In the genomic region with DNA sequence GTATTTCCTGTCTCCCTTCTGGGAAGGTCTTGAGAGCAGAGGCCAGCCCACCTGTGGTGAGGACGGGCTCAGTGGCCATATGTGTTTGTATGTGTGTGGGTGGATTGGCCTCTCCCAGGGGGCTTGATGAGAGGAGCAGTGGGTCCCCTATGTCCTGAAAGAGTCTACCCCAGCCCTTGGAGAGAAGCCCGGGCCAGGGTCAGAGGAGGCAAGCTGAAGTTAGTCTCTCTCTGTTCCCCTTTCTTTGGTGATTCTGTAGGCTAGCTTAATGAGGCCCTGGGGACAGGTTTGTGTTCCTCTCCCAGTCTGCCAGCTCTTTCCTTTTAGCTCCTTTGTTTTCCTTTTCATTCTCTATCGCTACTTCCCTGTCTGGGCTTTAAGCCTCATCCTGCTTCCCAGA, we compare ENCODE assay signal across 22 cellular contexts. TPM values are rescaled to one million over a fixed set of nuclear protein-coding genes. Genes with fewer than 3 reads are reported as not detected.
DNase-seq lines count a peak whose midpoint lies in the region; ATAC-seq and TF ChIP-seq lines count a peak whose summit lies in the region.
"Had no signal": no experiment of that assay in that cellular context is flagged by ENCODE, and none has a peak within 500 bp of the region (broad histone marks: within the 10 kb centered on the region; RNA-seq: fewer than 3 reads in every experiment).

No MANE protein-coding gene starts in this region.

- H3K79me1 ChIP-seq in mesenchymal stem cell (replicated peaks; ENCODE audit: low read length, poor library complexity, severe bottlenecking) = no peaks in the 10 kb centered on the region

- H3K27me3 ChIP-seq in neural progenitor cell = no peaks in the 10 kb centered on the region
- H3K27me3 ChIP-seq in mesenchymal stem cell (ENCODE audit: control insufficient read depth in 1 of 2, insufficient read depth in 1 of 2, low read length in 2 of 2) = no peaks in the 10 kb centered on the region
- H3K27me3 ChIP-seq: gastrocnemius medialis, tibial nerve had no signal

- POLR2A ChIA-PET in activated CD4-positive, alpha-beta T cell treated with anti-CD3 and anti-CD28 coated beads for 36 hours (lab: Charles Lee) = interaction anchor here (0.5 to 1.0 kb wide), 3 partner anchors 13 to 197 kb away, joined by 3 to 4 read pairs (median 4); no protein-coding TSS in a partner anchor
- POLR2A ChIA-PET in activated naive CD8-positive, alpha-beta T cell treated with anti-CD3 and anti-CD28 coated beads, Interleukin-2, amount 10 ng/mL, durations not matched to agents 7 days and 5 days (lab: Charles Lee) = interaction anchor here (0.6 to 2.8 kb wide), 8 partner anchors 9 to 147 kb away, joined by 3 to 15 read pairs (median 3); partner anchors contain the start of genes DDX28, DPEP2, DUS2 and NFATC3

- no peaks in the 10 kb centered on the region for H3K79me2 ChIP-seq in neural progenitor cell (ENCODE audit: low read depth)

- H2AFZ ChIP-seq in neural progenitor cell (replicated peaks) = no peak overlapping the region
- no peak overlapping the region for H2AFZ ChIP-seq in mesenchymal stem cell (ENCODE audit: low read depth, low read length)

- no peaks in the 10 kb centered on the region for H4K20me1 ChIP-seq in neural progenitor cell (ENCODE audit: low read depth)

- H3K27me3 Mint-ChIP-seq in activated CD4-positive, alpha-beta T cell treated with anti-CD3 and anti-CD28 coated beads for 36 hours = no peaks in the 10 kb centered on the region
- no peaks in the 10 kb centered on the region for H3K27me3 Mint-ChIP-seq in activated naive CD8-positive, alpha-beta T cell treated with anti-CD3 and anti-CD28 coated beads, Interleukin-2, amount 10 ng/mL, durations not matched to agents 7 days and 5 days
- H3K27me3 Mint-ChIP-seq in neural progenitor cell (ENCODE audit: insufficient read depth, low read depth) = peaks cover 4% of the 10 kb centered on the region

- no peak overlapping the region for H3K4me3 Mint-ChIP-seq in activated CD4-positive, alpha-beta T cell treated with anti-CD3 and anti-CD28 coated beads for 36 hours
- H3K4me3 Mint-ChIP-seq in activated naive CD8-positive, alpha-beta T cell treated with anti-CD3 and anti-CD28 coated beads, Interleukin-2, amount 10 ng/mL, durations not matched to agents 7 days and 5 days = peak overlapping the region; percentile 28
- no peak overlapping the region for H3K4me3 Mint-ChIP-seq in neural progenitor cell

- H3K27ac ChIP-seq in neural progenitor cell (no peak overlapping the region), mesenchymal stem cell (ENCODE audit: low read length, poor library complexity, severe bottlenecking) (no peak overlapping the region)
- H3K27ac ChIP-seq: gastrocnemius medialis had no signal

- no peak overlapping the region for H2AK5ac ChIP-seq in mesenchymal stem cell (ENCODE audit: low read length, severe bottlenecking)

- intact Hi-C loops in activated CD4-positive, alpha-beta T cell treated with anti-CD3 and anti-CD28 coated beads for 36 hours (cut with DNase I, micrococcal nuclease) = no loop called here

- H3K4me2 ChIP-seq in neural progenitor cell (no peak overlapping the region), mesenchymal stem cell (ENCODE audit: low read length, poor library complexity, severe bottlenecking) (no peak overlapping the region)

- H3K4me3 ChIP-seq in neural progenitor cell = no peak overlapping the region
- H3K4me3 ChIP-seq in mesenchymal stem cell (ENCODE audit: insufficient read depth in 1 of 2, low read depth in 1 of 2, low read length in 2 of 2) = no peak overlapping the region
- H3K4me3 ChIP-seq: gastrocnemius medialis, tibial nerve had no signal

- CTCF ChIA-PET in activated CD4-positive, alpha-beta T cell treated with anti-CD3 and anti-CD28 coated beads for 36 hours (lab: Charles Lee) = interaction anchor here (0.6 to 1.2 kb wide), 3 partner anchors 13 to 167 kb away, joined by 3 read pairs; no protein-coding TSS in a partner anchor

- H3K9me3 ChIP-seq in neural progenitor cell (ENCODE audit: low read depth) (no peaks in the 10 kb centered on the region), mesenchymal stem cell (ENCODE audit: control insufficient read depth, low read length) (no peaks in the 10 kb centered on the region)
- H3K9me3 ChIP-seq: gastrocnemius medialis, tibial nerve had no signal

- H2BK120ac ChIP-seq in mesenchymal stem cell (ENCODE audit: low read depth, low read length) = no peak overlapping the region

- H3K14ac ChIP-seq in mesenchymal stem cell (ENCODE audit: low read length in 2 of 2) = no peak overlapping the region

- H3K4me1 ChIP-seq in neural progenitor cell (no peaks in the 10 kb centered on the region), mesenchymal stem cell (ENCODE audit: control insufficient read depth, insufficient read depth, low read depth, low read length) (peaks cover 11% of the 10 kb centered on the region)

- no peak for DNase-seq in activated CD4-positive, alpha-beta T cell treated with anti-CD3 and anti-CD28 coated beads for 36 hours
- no peak for DNase-seq in activated CD4-positive, alpha-beta T cell treated with anti-CD3 and anti-CD28 coated beads, Interleukin-2, amount 50 U/mL, for 1 hour
- peak; percentile 72 for DNase-seq in MV-4-11 (lab: John Stamatoyannopoulos, UW)
- DNase-seq in activated naive CD8-positive, alpha-beta T cell treated with anti-CD3 and anti-CD28 coated beads, Interleukin-2, amount 10 ng/mL, durations not matched to agents 7 days and 5 days = no peak
- no peak for DNase-seq in neural progenitor cell (ENCODE audit: low spot score)
- DNase-seq in NCI-H1105 treated with DMSO at 0.1 percent for 48 hours (lab: John Stamatoyannopoulos, UW) = no peak
- no peak for DNase-seq in mesenchymal stem cell
- DNase-seq in KBM-7 = no peak
- DNase-seq: anterior cingulate cortex; gastrocnemius medialis; mesendoderm; NCI-H1930; NCI-H524 treated with DMSO at 0.1 percent for 48 hours; occipital lobe; PC-3; stimulated activated CD4-positive, alpha-beta T cell treated with anti-CD3 and anti-CD28 coated beads, Interleukin-2, amount 100 ng/mL, for 48 hours; stimulated activated CD8-positive, alpha-beta memory T cell treated with anti-CD3 and anti-CD28 coated beads, Interleukin-4, amount 100 ng/mL, for 48 hours had no signal

- ATAC-seq in activated CD4-positive, alpha-beta T cell treated with anti-CD3 and anti-CD28 coated beads for 36 hours = no peak
- ATAC-seq in activated naive CD8-positive, alpha-beta T cell treated with anti-CD3 and anti-CD28 coated beads, Interleukin-2, amount 10 ng/mL, durations not matched to agents 7 days and 5 days (ENCODE audit: low read depth) = no peak
- ATAC-seq: gastrocnemius medialis, PC-3, sciatic nerve had no signal

- H3K9me3 Mint-ChIP-seq in activated CD4-positive, alpha-beta T cell treated with anti-CD3 and anti-CD28 coated beads for 36 hours (ENCODE audit: low read depth) = no peaks in the 10 kb centered on the region
- H3K9me3 Mint-ChIP-seq in activated naive CD8-positive, alpha-beta T cell treated with anti-CD3 and anti-CD28 coated beads, Interleukin-2, amount 10 ng/mL, durations not matched to agents 7 days and 5 days = no peaks in the 10 kb centered on the region
- H3K9me3 Mint-ChIP-seq in neural progenitor cell = no peaks in the 10 kb centered on the region

- H3K36me3 Mint-ChIP-seq in activated CD4-positive, alpha-beta T cell treated with anti-CD3 and anti-CD28 coated beads for 36 hours (ENCODE audit: low read depth) = peaks cover 50% of the 10 kb centered on the region
- peaks cover 38% of the 10 kb centered on the region for H3K36me3 Mint-ChIP-seq in activated naive CD8-positive, alpha-beta T cell treated with anti-CD3 and anti-CD28 coated beads, Interleukin-2, amount 10 ng/mL, durations not matched to agents 7 days and 5 days
- H3K36me3 Mint-ChIP-seq in neural progenitor cell = peaks cover 15% of the 10 kb centered on the region

- H3K18ac ChIP-seq in mesenchymal stem cell (ENCODE audit: low read depth in 1 of 2, low read length in 2 of 2) = no peak overlapping the region

- no peak overlapping the region for H2BK12ac ChIP-seq in mesenchymal stem cell (ENCODE audit: low read length in 2 of 2)

- H2BK15ac ChIP-seq in mesenchymal stem cell (ENCODE audit: low read depth, poor library complexity, severe bottlenecking) = no peak overlapping the region

- no peaks in the 10 kb centered on the region for H3K36me3 ChIP-seq in neural progenitor cell
- peaks cover 15 to 31% of the 10 kb centered on the region in 2 experiments for H3K36me3 ChIP-seq in mesenchymal stem cell (ENCODE audit: control insufficient read depth in 1 of 2, insufficient read depth in 2 of 2, low read depth in 1 of 2, low read length in 2 of 2)
- H3K36me3 ChIP-seq: gastrocnemius medialis had no signal

- H3K4ac ChIP-seq in mesenchymal stem cell (ENCODE audit: low read depth in 1 of 2, low read length in 2 of 2) = no peak overlapping the region

- H3K23ac ChIP-seq in mesenchymal stem cell (ENCODE audit: low read length in 2 of 2) = no peak overlapping the region

- H4K91ac ChIP-seq in mesenchymal stem cell (ENCODE audit: low read length) = no peak overlapping the region

- no peak overlapping the region for H4K8ac ChIP-seq in mesenchymal stem cell (ENCODE audit: low read length)

- peaks cover 59% of the 10 kb centered on the region for H3K4me1 Mint-ChIP-seq in activated CD4-positive, alpha-beta T cell treated with anti-CD3 and anti-CD28 coated beads for 36 hours
- H3K4me1 Mint-ChIP-seq in activated naive CD8-positive, alpha-beta T cell treated with anti-CD3 and anti-CD28 coated beads, Interleukin-2, amount 10 ng/mL, durations not matched to agents 7 days and 5 days = peaks cover 59% of the 10 kb centered on the region
- H3K4me1 Mint-ChIP-seq in neural progenitor cell = peaks cover 14% of the 10 kb centered on the region

- TF ChIP-seq CTCF in neural progenitor cell (IDR thresholded peaks at IDR 0.05) = no peak

- H3K27ac Mint-ChIP-seq in activated CD4-positive, alpha-beta T cell treated with anti-CD3 and anti-CD28 coated beads for 36 hours = peak overlapping the region; percentile 63
- H3K27ac Mint-ChIP-seq in activated naive CD8-positive, alpha-beta T cell treated with anti-CD3 and anti-CD28 coated beads, Interleukin-2, amount 10 ng/mL, durations not matched to agents 7 days and 5 days = peak overlapping the region; percentile 92
- peak overlapping the region; percentile 17 for H3K27ac Mint-ChIP-seq in neural progenitor cell

- H2BK5ac ChIP-seq in mesenchymal stem cell (ENCODE audit: low read depth, low read length, poor library complexity, severe bottlenecking) = no peak overlapping the region

- in situ Hi-C loops in KBM-7 (cut with MboI; ENCODE audit: low pct_unique_long_range_greater_than_20kb, low sequenced_read_pairs) = no loop called here

- H3F3A ChIP-seq in neural progenitor cell (ENCODE audit: low read depth) = peaks cover under 1% of the 10 kb centered on the region

- 93% methylated on average over 3 of the region's 3 CpGs for WGBS in mesenchymal stem cell

- H3K9ac ChIP-seq in neural progenitor cell (peak overlapping the region; percentile 13), mesenchymal stem cell (ENCODE audit: low read length) (no peak overlapping the region)

RNA-seq across cellular contexts. Expression of gene NFATC3, which starts 23.8 kb away (rescaled TPM):
- total RNA-seq in activated CD4-positive, alpha-beta T cell treated with anti-CD3 and anti-CD28 coated beads for 36 hours = 10 to 100 TPM; 68.4 to 81.2 TPM
- total RNA-seq in activated naive CD8-positive, alpha-beta T cell treated with anti-CD3 and anti-CD28 coated beads, Interleukin-2, amount 10 ng/mL, durations not matched to agents 7 days and 5 days = 100 to 1,000 TPM; 132 to 139 TPM
- 34.2 and 43.1 TPM in 2 replicates for total RNA-seq in neural progenitor cell (ENCODE audit: low replicate concordance)
- polyA plus RNA-seq in mesenchymal stem cell (2013, experiment 1 of 2) = 11.8 TPM
- 11.8 TPM for polyA plus RNA-seq in mesenchymal stem cell (2013, experiment 2 of 2)

RNA-seq across cellular contexts. Expression of gene DUS2, which starts 38.3 kb away (rescaled TPM):
- total RNA-seq in activated CD4-positive, alpha-beta T cell treated with anti-CD3 and anti-CD28 coated beads for 36 hours = 10 to 100 TPM; 29.5 to 33.1 TPM
- 10 to 100 TPM; 21.1 to 25.2 TPM for total RNA-seq in activated naive CD8-positive, alpha-beta T cell treated with anti-CD3 and anti-CD28 coated beads, Interleukin-2, amount 10 ng/mL, durations not matched to agents 7 days and 5 days
- total RNA-seq in neural progenitor cell (ENCODE audit: low replicate concordance) = 22.7 and 22.9 TPM in 2 replicates
- polyA plus RNA-seq in mesenchymal stem cell (2013, experiment 1 of 2) = 5.1 TPM
- 5.3 TPM for polyA plus RNA-seq in mesenchymal stem cell (2013, experiment 2 of 2)

RNA-seq across cellular contexts. Expression of gene DDX28, which starts 38.4 kb away (rescaled TPM):
- total RNA-seq in activated CD4-positive, alpha-beta T cell treated with anti-CD3 and anti-CD28 coated beads for 36 hours = 10 to 100 TPM; 13.7 to 17.1 TPM
- 10 to 100 TPM; 15.2 to 17.0 TPM for total RNA-seq in activated naive CD8-positive, alpha-beta T cell treated with anti-CD3 and anti-CD28 coated beads, Interleukin-2, amount 10 ng/mL, durations not matched to agents 7 days and 5 days
- total RNA-seq in neural progenitor cell (ENCODE audit: low replicate concordance) = 7.3 and 17.0 TPM in 2 replicates
- 4.4 TPM for polyA plus RNA-seq in mesenchymal stem cell (2013, experiment 1 of 2)
- 4.6 TPM for polyA plus RNA-seq in mesenchymal stem cell (2013, experiment 2 of 2)

RNA-seq across cellular contexts. Expression of gene DPEP2NB, which starts 45.7 kb away (rescaled TPM):
- total RNA-seq in activated CD4-positive, alpha-beta T cell treated with anti-CD3 and anti-CD28 coated beads for 36 hours = not detected
- total RNA-seq in activated naive CD8-positive, alpha-beta T cell treated with anti-CD3 and anti-CD28 coated beads, Interleukin-2, amount 10 ng/mL, durations not matched to agents 7 days and 5 days = not detected
- not detected in 2 replicates for total RNA-seq in neural progenitor cell (ENCODE audit: low replicate concordance)
- not detected for polyA plus RNA-seq in mesenchymal stem cell (2013, experiment 1 of 2)
- polyA plus RNA-seq in mesenchymal stem cell (2013, experiment 2 of 2) = not detected
- total RNA-seq: A172, gastrocnemius medialis, M059J, occipital lobe, PC-3, sciatic nerve, SK-MEL-5, tibial nerve had no signal

Comparison
In these comparisons a context has a peak if more than half of its experiments do, and no peak if none do; other contexts are left out.
1. H3K27ac Mint-ChIP-seq: peak in every context shown above with its lines; median percentile 92 in activated naive CD8-positive, alpha-beta T cell treated with anti-CD3 and anti-CD28 coated beads, Interleukin-2, amount 10 ng/mL, durations not matched to agents 7 days and 5 days; 63 in activated CD4-positive, alpha-beta T cell treated with anti-CD3 and anti-CD28 coated beads for 36 hours; 17 in neural progenitor cell.